Comparison of ENCODE assay signal across 2 cellular contexts in the genomic region with DNA sequence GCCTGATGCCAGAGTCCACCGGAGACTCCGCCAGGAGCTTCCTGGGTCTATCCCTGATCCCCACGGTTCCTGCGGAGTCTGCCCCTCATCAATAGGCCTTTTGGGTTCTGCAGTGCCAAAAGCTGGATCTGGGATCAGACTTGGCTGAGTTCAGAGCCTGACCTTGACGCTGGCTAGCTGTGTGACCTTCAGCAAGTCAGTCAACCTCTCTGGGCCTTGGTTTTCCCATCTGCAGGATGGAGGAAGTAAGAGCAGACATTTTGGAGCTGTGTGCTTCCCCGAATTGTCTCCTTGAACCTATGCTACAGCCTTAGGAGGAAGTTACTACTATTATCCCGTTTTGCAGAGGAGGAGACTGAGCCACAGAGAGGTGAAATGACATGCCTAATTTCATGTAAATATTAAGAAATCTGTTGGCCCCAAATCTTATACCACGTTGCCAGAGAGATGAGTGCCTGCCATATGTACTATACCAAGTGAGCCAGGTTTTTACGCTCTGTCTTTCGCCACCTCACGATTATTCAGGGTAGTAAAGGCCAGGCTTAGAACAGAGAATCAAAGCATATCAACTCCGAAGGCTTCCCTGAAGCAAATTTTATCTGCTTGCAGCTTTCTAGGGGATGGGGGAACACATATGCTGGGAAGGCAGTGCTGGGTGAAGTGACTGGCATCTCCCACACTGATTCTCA.
TF ChIP-seq lines count a peak whose summit lies in the region.

No MANE protein-coding gene starts in this region.

TF ChIP-seq in H1, 55 proteins besides CTCF, POLR2A, EP300 and RAD21:
- TF ChIP-seq KDM1A (IDR thresholded peaks at IDR 0.05; ENCODE audit: borderline replicate concordance, low read length): peak; percentile 94
- no peak for TF ChIP-seq PHF8 (conservative IDR thresholded peaks at IDR 0.05; ENCODE audit: low read depth, low read length)
TF ChIP-seq in H1: peak in this region for 1.

TF ChIP-seq in neural cell, 6 proteins besides CTCF, POLR2A, EP300 and RAD21:
- no peak for TF ChIP-seq TAF1 (IDR thresholded peaks at IDR 0.05; ENCODE audit: low read depth)
